ENCODE assay signal across 8 cellular contexts in genomic region chr4:39526810-39527295, GRCh38. TPM values are rescaled to one million over a fixed set of nuclear protein-coding genes. Genes with fewer than 3 reads are reported as not detected.
DNase-seq lines count a peak whose midpoint lies in the region; ATAC-seq, FAIRE-seq and TF ChIP-seq lines count a peak whose summit lies in the region.

No MANE protein-coding gene starts in this region.

- H3K27me3 Mint-ChIP-seq in activated CD4-positive, alpha-beta memory T cell treated with anti-CD3 and anti-CD28 coated beads, Interleukin-2, amount 10 ng/mL, durations not matched to agents 7 days and 5 days: no peaks in the 10 kb centered on the region

- peaks cover 9% of the 10 kb centered on the region for H3K36me3 Mint-ChIP-seq in activated CD4-positive, alpha-beta memory T cell treated with anti-CD3 and anti-CD28 coated beads, Interleukin-2, amount 10 ng/mL, durations not matched to agents 7 days and 5 days (ENCODE audit: low read depth)

- peaks cover 16% of the 10 kb centered on the region for H3K4me1 Mint-ChIP-seq in activated CD4-positive, alpha-beta memory T cell treated with anti-CD3 and anti-CD28 coated beads, Interleukin-2, amount 10 ng/mL, durations not matched to agents 7 days and 5 days

- DNase-seq in GM18507 (ENCODE audit: extremely low spot score, insufficient read length, low read depth): no peak
- DNase-seq in activated CD4-positive, alpha-beta memory T cell treated with anti-CD3 and anti-CD28 coated beads, Interleukin-2, amount 10 ng/mL, durations not matched to agents 7 days and 5 days: peak; percentile 36
- DNase-seq in fibroblast of the aortic adventitia (ENCODE audit: low read depth): peak; percentile 32
- DNase-seq in retinal pigment epithelial cell (ENCODE audit: low read depth): no peak
- no peak for DNase-seq in NCI-H748 (lab: John Stamatoyannopoulos, UW; ENCODE audit: unreplicated experiment)
- no peak for DNase-seq in posterior vena cava (ENCODE audit: low spot score)

- intact Hi-C loops in posterior vena cava (cut with DNase I): loop anchor here in 1 of 2 donors (5.0 kb wide), 1 partner anchor 110 kb away; the partner anchor contains the start of gene SMIM14

- peak; percentile 50 for FAIRE-seq in GM18507 (lab: Jason Lieb, UNC)

- CTCF ChIA-PET in activated CD4-positive, alpha-beta memory T cell treated with anti-CD3 and anti-CD28 coated beads, Interleukin-2, amount 10 ng/mL, durations not matched to agents 7 days and 5 days (lab: Charles Lee): interaction anchor here (0.6 to 1.2 kb wide), 8 partner anchors 9 to 451 kb away, joined by 3 to 7 read pairs (median 4); partner anchors contain the start of genes PDS5A and UBE2K

- H3K9me3 Mint-ChIP-seq in activated CD4-positive, alpha-beta memory T cell treated with anti-CD3 and anti-CD28 coated beads, Interleukin-2, amount 10 ng/mL, durations not matched to agents 7 days and 5 days: peaks cover 15% of the 10 kb centered on the region

- ATAC-seq in HG03066 (IDR thresholded peaks at IDR 0.05; ENCODE audit: low read depth, unreplicated experiment): peak; percentile 5
- no peak for ATAC-seq in HG03139 (IDR thresholded peaks at IDR 0.05; ENCODE audit: unreplicated experiment)

- no peak for TF ChIP-seq CTCF in fibroblast of the aortic adventitia (IDR thresholded peaks at IDR 0.05; ENCODE audit: insufficient read depth, low read length)
- TF ChIP-seq CTCF in retinal pigment epithelial cell (conservative IDR thresholded peaks at IDR 0.05; ENCODE audit: low read depth, low read length): no peak

- POLR2A ChIA-PET in activated CD4-positive, alpha-beta memory T cell treated with anti-CD3 and anti-CD28 coated beads, Interleukin-2, amount 10 ng/mL, durations not matched to agents 7 days and 5 days (lab: Charles Lee): interaction anchor here (0.7 to 2.6 kb wide), 12 partner anchors 10 to 529 kb away, joined by 3 to 15 read pairs (median 4); partner anchors contain the start of genes LIAS, PDS5A, RPL9 and UBE2K

- peak overlapping the region; percentile 87 for H3K4me3 ChIP-seq in fibroblast of the aortic adventitia (ENCODE audit: low read depth, low read length)
- H3K4me3 ChIP-seq in retinal pigment epithelial cell (ENCODE audit: low read length): peak overlapping the region; percentile 95

- H3K4me3 Mint-ChIP-seq in activated CD4-positive, alpha-beta memory T cell treated with anti-CD3 and anti-CD28 coated beads, Interleukin-2, amount 10 ng/mL, durations not matched to agents 7 days and 5 days: peak overlapping the region; percentile 97

- H3K27ac Mint-ChIP-seq in activated CD4-positive, alpha-beta memory T cell treated with anti-CD3 and anti-CD28 coated beads, Interleukin-2, amount 10 ng/mL, durations not matched to agents 7 days and 5 days: peak overlapping the region; percentile 63

RNA-seq across cellular contexts. Expression of gene UGDH, which starts 0.4 kb away (rescaled TPM):
- 10 to 100 TPM; 16.9 to 18.8 TPM for total RNA-seq in activated CD4-positive, alpha-beta memory T cell treated with anti-CD3 and anti-CD28 coated beads, Interleukin-2, amount 10 ng/mL, durations not matched to agents 7 days and 5 days
- total RNA-seq in fibroblast of the aortic adventitia (ENCODE audit: low replicate concordance) (194 and 361 TPM in 2 replicates), posterior vena cava (100 to 1,000 TPM; 107 to 167 TPM)

Comparison
In these comparisons a context has a peak if more than half of its experiments do, and no peak if none do; other contexts are left out.
1. DNase-seq: peak in activated CD4-positive, alpha-beta memory T cell treated with anti-CD3 and anti-CD28 coated beads, Interleukin-2, amount 10 ng/mL, durations not matched to agents 7 days and 5 days (single experiment) and fibroblast of the aortic adventitia (single experiment); none in GM18507 (single experiment), retinal pigment epithelial cell (single experiment), NCI-H748 (single experiment) and posterior vena cava (single experiment).